9 cellular contexts compared by ENCODE assay signal in genomic region chr4:2852481-2852881, GRCh38. TPM values are rescaled to one million over a fixed set of nuclear protein-coding genes. Genes with fewer than 3 reads are reported as not detected.
A peak's percentile ranks its signal among the peaks of the same experiment; 100 is the strongest.
DNase-seq lines count a peak whose midpoint lies in the region; TF ChIP-seq lines count a peak whose summit lies in the region.
"Had no signal": no experiment of that assay in that cellular context is flagged by ENCODE, and none has a peak within 500 bp of the region (broad histone marks: within the 10 kb centered on the region; RNA-seq: fewer than 3 reads in every experiment).

No MANE protein-coding gene starts in this region.

- TF ChIP-seq CTCF in cardiac muscle cell (IDR thresholded peaks at IDR 0.05; ENCODE audit: low read depth, low read length) (no peak), type B pancreatic cell (conservative IDR thresholded peaks at IDR 0.05) (no peak)

- no peaks in the 10 kb centered on the region for H3K9me3 ChIP-seq in cardiac muscle cell (ENCODE audit: low read depth)

- intact Hi-C loops in activated naive CD4-positive, alpha-beta T cell treated with anti-CD3 and anti-CD28 coated beads for 36 hours (cut with micrococcal nuclease) = no loop called here

- CTCF ChIA-PET in activated naive CD4-positive, alpha-beta T cell treated with anti-CD3 and anti-CD28 coated beads for 36 hours (lab: Charles Lee) = interaction anchor here (0.9 kb wide), 1 partner anchor 10 kb away, joined by 3 read pairs; no protein-coding TSS in a partner anchor

- H3K36me3 ChIP-seq in cardiac muscle cell = peaks cover 12% of the 10 kb centered on the region

- no peaks in the 10 kb centered on the region for H3K27me3 ChIP-seq in cardiac muscle cell

- H3K9me3 Mint-ChIP-seq in activated naive CD4-positive, alpha-beta T cell treated with anti-CD3 and anti-CD28 coated beads for 36 hours = no peaks in the 10 kb centered on the region
- H3K9me3 Mint-ChIP-seq in type B pancreatic cell = no peaks in the 10 kb centered on the region

- H3K36me3 Mint-ChIP-seq in activated naive CD4-positive, alpha-beta T cell treated with anti-CD3 and anti-CD28 coated beads for 36 hours (ENCODE audit: low read depth) = peaks cover 10% of the 10 kb centered on the region
- H3K36me3 Mint-ChIP-seq in type B pancreatic cell = peaks cover 10% of the 10 kb centered on the region

- peak overlapping the region; percentile 17 for H3K4me3 Mint-ChIP-seq in activated naive CD4-positive, alpha-beta T cell treated with anti-CD3 and anti-CD28 coated beads for 36 hours
- no peak overlapping the region for H3K4me3 Mint-ChIP-seq in type B pancreatic cell

- no peak for DNase-seq in activated naive CD4-positive, alpha-beta T cell treated with anti-CD3 and anti-CD28 coated beads for 36 hours
- no peak for DNase-seq in activated naive CD4-positive, alpha-beta T cell treated with anti-CD3 and anti-CD28 coated beads, Interleukin-2, amount 50 U/mL, for 16 hours
- DNase-seq in HUDEP-2 (lab: John Stamatoyannopoulos, UW; ENCODE audit: unreplicated experiment in 76 of 76) (peak in 64 of 76 experiments; percentile 5 to 72 (median 42)), cardiac muscle cell (ENCODE audit: low read depth in 1 of 2, low spot score in 1 of 2) (no peak), type B pancreatic cell (ENCODE audit: extremely low spot score, unreplicated experiment) (no peak), NCI-H226 (no peak), hepatic stellate cell (ENCODE audit: low spot score) (no peak), SKM-1 treated with dmso at 0.1 percent for 144 hours (lab: John Stamatoyannopoulos, UW; ENCODE audit: unreplicated experiment) (no peak)

- H3K4me1 ChIP-seq in cardiac muscle cell (ENCODE audit: low read depth) = peaks cover 33% of the 10 kb centered on the region

- no peaks in the 10 kb centered on the region for H3K27me3 Mint-ChIP-seq in activated naive CD4-positive, alpha-beta T cell treated with anti-CD3 and anti-CD28 coated beads for 36 hours (ENCODE audit: low read depth)
- no peaks in the 10 kb centered on the region for H3K27me3 Mint-ChIP-seq in type B pancreatic cell

- peak overlapping the region; percentile 7 for H3K27ac ChIP-seq in cardiac muscle cell
- H3K27ac ChIP-seq: KMS-11 had no signal

- H3K4me3 ChIP-seq in cardiac muscle cell = no peak overlapping the region

- H3K27ac Mint-ChIP-seq in activated naive CD4-positive, alpha-beta T cell treated with anti-CD3 and anti-CD28 coated beads for 36 hours = peak overlapping the region; percentile 63
- H3K27ac Mint-ChIP-seq in type B pancreatic cell = peak overlapping the region; percentile 62

- H3K4me1 Mint-ChIP-seq in activated naive CD4-positive, alpha-beta T cell treated with anti-CD3 and anti-CD28 coated beads for 36 hours (ENCODE audit: low read depth) = peaks cover 75% of the 10 kb centered on the region
- H3K4me1 Mint-ChIP-seq in type B pancreatic cell (ENCODE audit: unreplicated experiment) = peaks cover 23% of the 10 kb centered on the region

RNA-seq across cellular contexts. Expression of gene ADD1, which starts 8.8 kb away (rescaled TPM):
- 100 to 1,000 TPM; 165 TPM for total RNA-seq in activated naive CD4-positive, alpha-beta T cell treated with anti-CD3 and anti-CD28 coated beads for 36 hours
- total RNA-seq in cardiac muscle cell = 219 and 230 TPM in 2 replicates
- 274 and 297 TPM in 2 replicates for polyA plus RNA-seq in cardiac muscle cell
- total RNA-seq in type B pancreatic cell (ENCODE audit: low replicate concordance) = 197 and 235 TPM in 2 replicates

RNA-seq across cellular contexts. Expression of gene SH3BP2, which starts 59.6 kb away (rescaled TPM):
- total RNA-seq in activated naive CD4-positive, alpha-beta T cell treated with anti-CD3 and anti-CD28 coated beads for 36 hours = 10 to 100 TPM; 45.7 to 47.4 TPM
- total RNA-seq in cardiac muscle cell (19.6 and 31.7 TPM in 2 replicates), type B pancreatic cell (ENCODE audit: low replicate concordance) (31.4 and 45.4 TPM in 2 replicates)
- 8.5 and 16.9 TPM in 2 replicates for polyA plus RNA-seq in cardiac muscle cell

Comparison
In these comparisons a context has a peak if more than half of its experiments do, and no peak if none do; other contexts are left out.
1. DNase-seq: peak in HUDEP-2 (64 of 76); none in activated naive CD4-positive, alpha-beta T cell treated with anti-CD3 and anti-CD28 coated beads for 36 hours (single experiment), activated naive CD4-positive, alpha-beta T cell treated with anti-CD3 and anti-CD28 coated beads, Interleukin-2, amount 50 U/mL, for 16 hours (single experiment), cardiac muscle cell (0 of 2), type B pancreatic cell (single experiment), NCI-H226 (single experiment), hepatic stellate cell (single experiment) and SKM-1 treated with dmso at 0.1 percent for 144 hours (single experiment).